In genomic region chr14:96275182-96276112, GRCh38 we compare ENCODE assay signal across 8 cellular contexts. TPM values are rescaled to one million over a fixed set of nuclear protein-coding genes. Genes with fewer than 3 reads are reported as not detected.
DNase-seq lines count a peak whose midpoint lies in the region; ATAC-seq and TF ChIP-seq lines count a peak whose summit lies in the region.

No MANE protein-coding gene starts in this region.

- no peak for ATAC-seq in Panc1
- no peak for ATAC-seq in foreskin keratinocyte
- no peak for ATAC-seq in GM18873 (IDR thresholded peaks at IDR 0.05; ENCODE audit: low FRiP score, unreplicated experiment)

- DNase-seq in COR-L47 (lab: John Stamatoyannopoulos, UW) (peak; percentile 70), HUDEP-2 (lab: John Stamatoyannopoulos, UW; ENCODE audit: unreplicated experiment in 76 of 76) (peak in 52 of 76 experiments; percentile 3 to 66 (median 34)), Panc1 (ENCODE audit: low read depth, low spot score) (peak; percentile 22), foreskin keratinocyte (no peak), ovary (peak; percentile 70 to 86 (median 79)), thyroid gland (peak; percentile 75 to 81)
- peak; percentile 25 for DNase-seq in activated T-helper 2 cell treated with anti-CD3 and anti-CD28 coated beads, Interferon-gamma antibody, Interleukin-2, Interleukin-4, amounts not matched to agents 10 μg/mL and 5 μg/mL and 100 μg/mL, durations not matched to agents 14 hours and 24 hours and 36 hours (ENCODE audit: low spot score)

- H3K27me3 Mint-ChIP-seq in activated T-helper 2 cell treated with anti-CD3 and anti-CD28 coated beads, Interferon-gamma antibody, Interleukin-2, Interleukin-4, amounts not matched to agents 10 μg/mL and 5 μg/mL and 100 μg/mL, durations not matched to agents 14 hours and 24 hours and 36 hours (ENCODE audit: low read depth), result no peaks in the 10 kb centered on the region

- no peaks in the 10 kb centered on the region for H3K27me3 ChIP-seq in Panc1 (ENCODE audit: control insufficient read depth, insufficient read depth, low read length)
- H3K27me3 ChIP-seq in foreskin keratinocyte, result peaks cover 3% of the 10 kb centered on the region
- H3K27me3 ChIP-seq in ovary, result no peaks in the 10 kb centered on the region
- H3K27me3 ChIP-seq in thyroid gland, result no peaks in the 10 kb centered on the region

- no TSS peak for BruUV-seq in Panc1 (replicated peaks; lab: Mats Ljungman, UMichigan)

- H3K4me1 ChIP-seq in Panc1 (ENCODE audit: control insufficient read depth, insufficient read depth, low read length) (no peaks in the 10 kb centered on the region), foreskin keratinocyte (peaks cover 6% of the 10 kb centered on the region), ovary (ENCODE audit: insufficient read depth) (no peaks in the 10 kb centered on the region), thyroid gland (peaks cover 0 to 14% of the 10 kb centered on the region in 2 donors)

- in situ Hi-C loops in Panc1 (cut with HindIII; ENCODE audit: low pct_unique_long_range_greater_than_20kb, low sequenced_read_pairs), result no loop called here

- H3K4me1 Mint-ChIP-seq in activated T-helper 2 cell treated with anti-CD3 and anti-CD28 coated beads, Interferon-gamma antibody, Interleukin-2, Interleukin-4, amounts not matched to agents 10 μg/mL and 5 μg/mL and 100 μg/mL, durations not matched to agents 14 hours and 24 hours and 36 hours (ENCODE audit: low read depth), result no peaks in the 10 kb centered on the region

- TF ChIP-seq POLR2A in ovary (IDR thresholded peaks at IDR 0.05), result no peak
- no peak for TF ChIP-seq POLR2A in thyroid gland (IDR thresholded peaks at IDR 0.05)

- H3K36me3 Mint-ChIP-seq in activated T-helper 2 cell treated with anti-CD3 and anti-CD28 coated beads, Interferon-gamma antibody, Interleukin-2, Interleukin-4, amounts not matched to agents 10 μg/mL and 5 μg/mL and 100 μg/mL, durations not matched to agents 14 hours and 24 hours and 36 hours (ENCODE audit: low read depth), result no peaks in the 10 kb centered on the region

- intact Hi-C loops in Panc1 (cut with micrococcal nuclease; ENCODE audit: unreplicated experiment) (loop anchor here (1.0 to 10.0 kb wide), 2 partner anchors 175 to 281 kb away; no protein-coding TSS in a partner anchor), ovary (cut with DNase I) (loop anchor here (5.0 to 10.0 kb wide), 5 partner anchors 173 to 711 kb away; no protein-coding TSS in a partner anchor), thyroid gland (cut with DNase I) (loop anchor here (2.0 kb wide), 1 partner anchor 177 kb away; no protein-coding TSS in a partner anchor)
- intact Hi-C loops in activated T-helper 2 cell treated with anti-CD3 and anti-CD28 coated beads, Interferon-gamma antibody, Interleukin-2, Interleukin-4, amounts not matched to agents 10 μg/mL and 5 μg/mL and 100 μg/mL, durations not matched to agents 14 hours and 24 hours and 36 hours (cut with micrococcal nuclease), result loop anchor here (2.0 kb wide), 1 partner anchor 715 kb away; no protein-coding TSS in a partner anchor

- POLR2A ChIA-PET in Panc1 (lab: Charles Lee), result interaction anchor here (0.5 kb wide), 1 partner anchor 175 kb away, joined by 3 read pairs; no protein-coding TSS in a partner anchor

- no peaks in the 10 kb centered on the region for H3K36me3 ChIP-seq in Panc1 (ENCODE audit: control insufficient read depth, insufficient read depth, low read length)
- H3K36me3 ChIP-seq in ovary, result no peaks in the 10 kb centered on the region
- H3K36me3 ChIP-seq in thyroid gland, result no peaks in the 10 kb centered on the region

- H3K9me3 ChIP-seq in Panc1 (ENCODE audit: control insufficient read depth, insufficient read depth, low read depth, low read length) (no peaks in the 10 kb centered on the region), ovary (no peaks in the 10 kb centered on the region), thyroid gland (no peaks in the 10 kb centered on the region)

- CTCF ChIA-PET in Panc1 (lab: Charles Lee), result interaction anchor here (0.6 to 1.2 kb wide), 3 partner anchors 139 to 285 kb away, joined by 3 to 9 read pairs (median 8); no protein-coding TSS in a partner anchor

- no peak overlapping the region for H3K27ac ChIP-seq in Panc1 (ENCODE audit: low read length)
- no peak overlapping the region for H3K27ac ChIP-seq in foreskin keratinocyte
- H3K27ac ChIP-seq in ovary, result no peak overlapping the region
- H3K27ac ChIP-seq in thyroid gland, result no peak overlapping the region

- peaks cover 14% of the 10 kb centered on the region for H3K9me3 Mint-ChIP-seq in activated T-helper 2 cell treated with anti-CD3 and anti-CD28 coated beads, Interferon-gamma antibody, Interleukin-2, Interleukin-4, amounts not matched to agents 10 μg/mL and 5 μg/mL and 100 μg/mL, durations not matched to agents 14 hours and 24 hours and 36 hours

- TF ChIP-seq EP300 in ovary (IDR thresholded peaks at IDR 0.05), result no peak

- WGBS in ovary, 3 donors, result 4 to 7% (median 5%) methylated on average over 16 of the region's 16 CpGs
- 11 to 13% methylated on average over 16 of the region's 16 CpGs for WGBS in thyroid gland, 2 donors

- H3K4me3 Mint-ChIP-seq in activated T-helper 2 cell treated with anti-CD3 and anti-CD28 coated beads, Interferon-gamma antibody, Interleukin-2, Interleukin-4, amounts not matched to agents 10 μg/mL and 5 μg/mL and 100 μg/mL, durations not matched to agents 14 hours and 24 hours and 36 hours (ENCODE audit: low read depth), result no peak overlapping the region

- H3K27ac Mint-ChIP-seq in activated T-helper 2 cell treated with anti-CD3 and anti-CD28 coated beads, Interferon-gamma antibody, Interleukin-2, Interleukin-4, amounts not matched to agents 10 μg/mL and 5 μg/mL and 100 μg/mL, durations not matched to agents 14 hours and 24 hours and 36 hours, result no peak overlapping the region

- TF ChIP-seq CTCF in Panc1 (IDR thresholded peaks at IDR 0.05) (peak; percentile 91), foreskin keratinocyte (conservative IDR thresholded peaks at IDR 0.05) (peak; percentile 96), ovary (IDR thresholded peaks at IDR 0.05) (peak; percentile 56 to 70 (median 62)), thyroid gland (IDR thresholded peaks at IDR 0.05) (peak; percentile 80 to 97 (median 90))

- no peak overlapping the region for H3K4me3 ChIP-seq in Panc1 (ENCODE audit: low read depth in 2 of 2, low read length in 2 of 2)
- no peak overlapping the region for H3K4me3 ChIP-seq in ovary
- no peak overlapping the region for H3K4me3 ChIP-seq in thyroid gland (replicated peaks in 1 of 3)

RNA-seq across cellular contexts. Expression of gene BDKRB1, which starts 19.4 kb away (rescaled TPM):
- total RNA-seq in Panc1 (2021; ENCODE audit: unreplicated experiment) (not detected), foreskin keratinocyte (5.0 and 5.4 TPM in 2 replicates), ovary (1 to 10 TPM in 1 of 7 donors, under 1 TPM in 1, not detected in 5; 0.87 to 5.3 TPM), thyroid gland (1 to 10 TPM in 1 of 4 donors, under 1 TPM in 2, not detected in 1; 0.78 to 1.0 (median 0.94) TPM)
- not detected for polyA plus RNA-seq in Panc1 (2012; ENCODE audit: insufficient read length)
- total RNA-seq in activated T-helper 2 cell treated with anti-CD3 and anti-CD28 coated beads, Interferon-gamma antibody, Interleukin-2, Interleukin-4, amounts not matched to agents 10 μg/mL and 5 μg/mL and 100 μg/mL, durations not matched to agents 14 hours and 24 hours and 36 hours, result not detected in 2 replicates
- polyA plus RNA-seq in foreskin keratinocyte (6.5 and 7.6 TPM in 2 replicates), ovary (under 1 TPM; 0.30 to 0.63 TPM)

Comparison
In these comparisons a context has a peak if more than half of its experiments do, and no peak if none do; other contexts are left out.
1. DNase-seq: peak in COR-L47 (single experiment), HUDEP-2 (52 of 76), Panc1 (single experiment), activated T-helper 2 cell treated with anti-CD3 and anti-CD28 coated beads, Interferon-gamma antibody, Interleukin-2, Interleukin-4, amounts not matched to agents 10 μg/mL and 5 μg/mL and 100 μg/mL, durations not matched to agents 14 hours and 24 hours and 36 hours (single experiment), ovary (5 of 5) and thyroid gland (2 of 2); none in foreskin keratinocyte (0 of 2).
2. Peak in every context shown above with its lines, with median percentiles within 50 percentile points of each other: CTCF ChIP-seq.